In genomic region chr20:63228786-63229185, GRCh38 we compare ENCODE assay signal across 23 cellular contexts. TPM values are rescaled to one million over a fixed set of nuclear protein-coding genes. Genes with fewer than 3 reads are reported as not detected.
DNase-seq lines count a peak whose midpoint lies in the region; TF ChIP-seq lines count a peak whose summit lies in the region.
"Had no signal": no experiment of that assay in that cellular context is flagged by ENCODE, and none has a peak within 500 bp of the region (broad histone marks: within the 10 kb centered on the region; RNA-seq: fewer than 3 reads in every experiment).

No MANE protein-coding gene starts in this region.

- no peaks in the 10 kb centered on the region for H3K9me3 Mint-ChIP-seq in nephron
- H3K9me3 Mint-ChIP-seq in activated naive CD8-positive, alpha-beta T cell treated with anti-CD3 and anti-CD28 coated beads for 36 hours: no peaks in the 10 kb centered on the region
- H3K9me3 Mint-ChIP-seq: CD8-positive, alpha-beta memory T cell had no signal

- H3K4me3 Mint-ChIP-seq in nephron: no peak overlapping the region
- H3K4me3 Mint-ChIP-seq in activated naive CD8-positive, alpha-beta T cell treated with anti-CD3 and anti-CD28 coated beads for 36 hours: no peak overlapping the region
- H3K4me3 Mint-ChIP-seq: CD8-positive, alpha-beta memory T cell had no signal

- in situ Hi-C loops in brain microvascular endothelial cell (cut with HindIII; ENCODE audit: low pct_ligation_motif_present, low sequenced_read_pairs): no loop called here

- peaks cover 38% of the 10 kb centered on the region for H3K4me1 Mint-ChIP-seq in nephron
- no peaks in the 10 kb centered on the region for H3K4me1 Mint-ChIP-seq in activated naive CD8-positive, alpha-beta T cell treated with anti-CD3 and anti-CD28 coated beads for 36 hours

- H3K27ac ChIP-seq in BLaER1 (no peak overlapping the region), HUES48 (ENCODE audit: low read depth, low read length) (peak overlapping the region; percentile 39), brain microvascular endothelial cell (no peak overlapping the region)
- H3K27ac ChIP-seq: HL-60 had no signal

- DNase-seq in brain microvascular endothelial cell (no peak), NCI-H187 treated with DMSO at 0.1 percent for 48 hours (lab: John Stamatoyannopoulos, UW) (no peak), NCI-H187 (lab: John Stamatoyannopoulos, UW) (no peak)
- DNase-seq in activated naive CD8-positive, alpha-beta T cell treated with anti-CD3 and anti-CD28 coated beads for 36 hours: no peak
- DNase-seq: C1 segment of cervical spinal cord; CD8-positive, alpha-beta memory T cell; DMS79; Kasumi-1; MG63; NCI-H1048; NCI-H1436; NCI-H2081; NCI-H748 treated with DMSO at 0.1 percent for 48 hours; RPMI8226; SHP77 treated with DMSO at 0.1 percent for 48 hours; SK-N-SH had no signal

- H3K9ac ChIP-seq in BLaER1 (no peak overlapping the region), HUES48 (ENCODE audit: low read depth, low read length) (no peak overlapping the region)
- H3K9ac ChIP-seq: SK-N-SH had no signal

- peak; percentile 5 for TF ChIP-seq CTCF in brain microvascular endothelial cell (IDR thresholded peaks at IDR 0.05; ENCODE audit: low read depth, low read length, missing control alignments)
- peak in 1 of 3 experiments; percentile 7 for TF ChIP-seq CTCF in nephron (IDR thresholded peaks at IDR 0.05; ENCODE audit: unreplicated experiment in 3 of 3)

- H3K36me3 ChIP-seq in BLaER1 (no peaks in the 10 kb centered on the region), HUES48 (ENCODE audit: control insufficient read depth, insufficient read depth, low read length) (no peaks in the 10 kb centered on the region), brain microvascular endothelial cell (replicated peaks) (no peaks in the 10 kb centered on the region)
- H3K36me3 ChIP-seq: HAP-1, MG63 had no signal

- H3K9me3 ChIP-seq in BLaER1 (no peaks in the 10 kb centered on the region), HUES48 (ENCODE audit: control insufficient read depth, insufficient read depth, low read length) (no peaks in the 10 kb centered on the region)
- H3K9me3 ChIP-seq: HAP-1, MG63, SK-N-SH had no signal

- H3K36me3 Mint-ChIP-seq in nephron (ENCODE audit: low read depth): no peaks in the 10 kb centered on the region
- no peaks in the 10 kb centered on the region for H3K36me3 Mint-ChIP-seq in activated naive CD8-positive, alpha-beta T cell treated with anti-CD3 and anti-CD28 coated beads for 36 hours
- H3K36me3 Mint-ChIP-seq: CD8-positive, alpha-beta memory T cell had no signal

- H3K4me3 ChIP-seq in BLaER1 (no peak overlapping the region), HUES48 (ENCODE audit: low read depth, low read length) (no peak overlapping the region), brain microvascular endothelial cell (ENCODE audit: low read depth, low read length) (no peak overlapping the region)
- H3K4me3 ChIP-seq: HAP-1, MG63 had no signal

- H3K27me3 ChIP-seq in BLaER1 (peaks cover 28% of the 10 kb centered on the region), HUES48 (ENCODE audit: control insufficient read depth, insufficient read depth, low read length) (peaks cover 2% of the 10 kb centered on the region), brain microvascular endothelial cell (replicated peaks) (no peaks in the 10 kb centered on the region)
- H3K27me3 ChIP-seq: MG63 had no signal

- H4K20me1 ChIP-seq in BLaER1: no peaks in the 10 kb centered on the region

- H3K4me1 ChIP-seq in BLaER1 (peaks cover 78% of the 10 kb centered on the region), HUES48 (ENCODE audit: control insufficient read depth, insufficient read depth, low read length) (peaks cover 28% of the 10 kb centered on the region)
- H3K4me1 ChIP-seq: HAP-1 had no signal

- H3K27ac Mint-ChIP-seq in nephron: peak overlapping the region in 2 of 3 experiments; percentile 29 to 44
- H3K27ac Mint-ChIP-seq in activated naive CD8-positive, alpha-beta T cell treated with anti-CD3 and anti-CD28 coated beads for 36 hours: no peak overlapping the region
- H3K27ac Mint-ChIP-seq: CD8-positive, alpha-beta memory T cell had no signal

- H3K27me3 Mint-ChIP-seq in nephron (ENCODE audit: low read depth): peaks cover 16% of the 10 kb centered on the region
- peaks cover 50% of the 10 kb centered on the region for H3K27me3 Mint-ChIP-seq in activated naive CD8-positive, alpha-beta T cell treated with anti-CD3 and anti-CD28 coated beads for 36 hours

- H3K4me2 ChIP-seq in BLaER1: peak overlapping the region; percentile 75
- H3K4me2 ChIP-seq: SK-N-SH had no signal

RNA-seq across cellular contexts. Expression of gene BIRC7, which starts 6.9 kb away (rescaled TPM):
- under 1 TPM; 0.23 to 0.34 TPM for total RNA-seq in activated naive CD8-positive, alpha-beta T cell treated with anti-CD3 and anti-CD28 coated beads for 36 hours
- total RNA-seq: A673; CD8-positive, alpha-beta memory T cell had no signal

RNA-seq across cellular contexts. Expression of gene YTHDF1, which starts 12.9 kb away (rescaled TPM):
- 10 to 100 TPM; 47.4 to 48.3 TPM for total RNA-seq in activated naive CD8-positive, alpha-beta T cell treated with anti-CD3 and anti-CD28 coated beads for 36 hours

RNA-seq across cellular contexts. Expression of gene NKAIN4, which starts 25.5 kb away (rescaled TPM):
- not detected for total RNA-seq in activated naive CD8-positive, alpha-beta T cell treated with anti-CD3 and anti-CD28 coated beads for 36 hours
- total RNA-seq: A673; CD8-positive, alpha-beta memory T cell; NCI-H460 had no signal

RNA-seq across cellular contexts. Expression of gene ARFGAP1, which starts 43.8 kb away (rescaled TPM):
- total RNA-seq in activated naive CD8-positive, alpha-beta T cell treated with anti-CD3 and anti-CD28 coated beads for 36 hours: 10 to 100 TPM; 62.5 to 66.6 TPM
